8 cellular contexts compared by ENCODE assay signal in the genomic region with DNA sequence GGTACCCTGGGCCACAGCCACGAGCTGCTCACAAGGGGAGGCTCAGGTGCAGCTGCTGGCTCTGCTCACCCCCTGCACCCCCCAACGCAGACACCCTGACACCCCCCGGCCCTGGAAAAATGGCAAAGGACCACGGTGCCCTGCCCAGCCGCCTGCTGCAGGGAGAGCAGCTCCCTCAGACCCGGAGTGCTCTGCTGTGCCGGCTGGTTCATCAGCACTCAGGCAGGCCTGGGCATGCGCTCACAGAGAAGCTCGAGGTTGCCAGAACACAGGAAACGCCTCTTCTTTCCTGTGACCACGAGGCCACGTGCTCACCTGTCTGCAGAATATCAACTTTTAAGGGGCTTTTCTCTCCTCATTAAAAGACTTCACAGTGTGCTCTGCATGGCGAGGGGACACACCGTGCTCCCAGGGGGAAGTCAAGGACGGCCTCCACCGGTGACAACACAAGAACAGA.
DNase-seq lines count a peak whose midpoint lies in the region; ATAC-seq lines count a peak whose summit lies in the region.

No MANE protein-coding gene starts in this region.

- ATAC-seq in HG02840 (IDR thresholded peaks at IDR 0.05; ENCODE audit: low FRiP score, unreplicated experiment) (no peak), HG02870 (IDR thresholded peaks at IDR 0.05; ENCODE audit: unreplicated experiment) (no peak), HG02642 (IDR thresholded peaks at IDR 0.05; ENCODE audit: poor library complexity, unreplicated experiment) (no peak)

- DNase-seq in DMS53 (lab: John Stamatoyannopoulos, UW) (peak; percentile 64), DMS53 treated with DMSO at 0.1 percent for 48 hours (lab: John Stamatoyannopoulos, UW; ENCODE audit: unreplicated experiment) (no peak), T-helper 9 cell (peak; percentile 64)
- peak; percentile 75 for DNase-seq in central memory CD4-positive, alpha-beta T cell
- DNase-seq in stimulated activated CD8-positive, alpha-beta memory T cell treated with anti-CD3 and anti-CD28 coated beads, Interleukin-4, amount 100 ng/mL, for 24 hours (ENCODE audit: low read depth) = peak; percentile 71
